ENCODE assay signal across 38 cellular contexts in genomic region chr20:9800406-9800805, GRCh38. TPM values are rescaled to one million over a fixed set of nuclear protein-coding genes. Genes with fewer than 3 reads are reported as not detected.
"Had no signal": no experiment of that assay in that cellular context is flagged by ENCODE, and none has a peak within 500 bp of the region (broad histone marks: within the 10 kb centered on the region; RNA-seq: fewer than 3 reads in every experiment).

No MANE protein-coding gene starts in this region.

- ATAC-seq: activated CD8-positive, alpha-beta T cell treated with anti-CD3 and anti-CD28 coated beads for 36 hours; activated naive CD4-positive, alpha-beta T cell treated with anti-CD3 and anti-CD28 coated beads, Interleukin-2, amount 50 U/mL, for 72 hours; activated T-cell treated with anti-CD3 and anti-CD28 coated beads, Interleukin-2, amount 50 U/mL, for 4 hours; activated T-cell treated with anti-CD3 and anti-CD28 coated beads, Interleukin-2, amount 50 U/mL, for 72 hours; activated T-helper 17 cell treated with anti-CD3 and anti-CD28 coated beads, Interleukin-2, amount 50 U/mL, for 72 hours had no signal

- H3K36me3 Mint-ChIP-seq: activated CD4-positive, alpha-beta memory T cell treated with anti-CD3 and anti-CD28 coated beads for 36 hours; activated naive CD4-positive, alpha-beta T cell treated with anti-CD3 and anti-CD28 coated beads, Interleukin-2, amount 50 U/mL, for 72 hours; activated naive CD8-positive, alpha-beta T cell treated with anti-CD3 and anti-CD28 coated beads for 36 hours had no signal

- H3K4me3 Mint-ChIP-seq: activated B cell treated with CpG ODN at 0.5 μM for 24 hours; activated CD4-positive, alpha-beta memory T cell treated with anti-CD3 and anti-CD28 coated beads for 36 hours; activated CD4-positive, alpha-beta T cell treated with anti-CD3 and anti-CD28 coated beads, Interleukin-2, amount 10 ng/mL, durations not matched to agents 24 days and 14 days; activated CD8-positive, alpha-beta T cell treated with anti-CD3 and anti-CD28 coated beads for 36 hours; activated naive CD4-positive, alpha-beta T cell treated with anti-CD3 and anti-CD28 coated beads for 36 hours; activated naive CD8-positive, alpha-beta T cell treated with anti-CD3 and anti-CD28 coated beads for 36 hours; activated T-cell treated with anti-CD3 and anti-CD28 coated beads, Interleukin-2, amount 50 U/mL, for 4 hours; activated T-cell treated with anti-CD3 and anti-CD28 coated beads, Interleukin-2, amount 50 U/mL, for 72 hours; activated T-helper 1 cell treated with anti-CD3 and anti-CD28 coated beads, Interleukin-12 subunit alpha, Interleukin-12 subunit beta, Interleukin-2, Interleukin-4 antibody, amounts not matched to agents 30 ng/mL and 10 ng/mL and 1 ng/mL, durations not matched to agents 14 hours and 24 hours and 36 hours; activated T-helper 17 cell treated with anti-CD3 and anti-CD28 coated beads, Interleukin-2, amount 50 U/mL, for 72 hours; brain; central memory CD8-positive, alpha-beta T cell; T-helper 1 cell treated with Interleukin-12 subunit alpha and Interleukin-12 subunit beta and Interleukin-4 antibody, amounts not matched to agents 30 μg/mL and 1 μg/mL, for 36 hours; T-helper 2 cell treated with Interferon-gamma antibody and Interleukin-4, amounts not matched to agents 5 μg/mL and 100 μg/mL, for 36 hours had no signal

- DNase-seq: activated B cell treated with CpG ODN at 0.5 μM for 24 hours; activated CD4-positive, alpha-beta memory T cell treated with anti-CD3 and anti-CD28 coated beads for 36 hours; activated CD4-positive, alpha-beta T cell treated with anti-CD3 and anti-CD28 coated beads for 4 hours; activated CD4-positive, alpha-beta T cell treated with anti-CD3 and anti-CD28 coated beads, Interleukin-2, amount 10 ng/mL, durations not matched to agents 24 days and 14 days; activated CD4-positive, alpha-beta T cell treated with anti-CD3 and anti-CD28 coated beads, Interleukin-2, amount 50 U/mL, for 1 hour; activated CD4-positive, alpha-beta T cell treated with anti-CD3 and anti-CD28 coated beads, Interleukin-2, amount 50 U/mL, for 4 hours; activated CD4-positive, CD25-positive, alpha-beta regulatory T cell treated with anti-CD3 and anti-CD28 coated beads, Interleukin-2, amount 50 U/mL, for 72 hours; activated CD8-positive, alpha-beta memory T cell treated with anti-CD3 and anti-CD28 coated beads, Interleukin-2, amount 50 U/mL, for 4 hours; activated CD8-positive, alpha-beta T cell treated with anti-CD3 and anti-CD28 coated beads for 36 hours; activated effector memory CD4-positive, alpha-beta T cell treated with anti-CD3 and anti-CD28 coated beads, Interleukin-2, amount 50 U/mL, for 16 hours; activated gamma-delta T cell treated with Interleukin-2 at 50 U/mL for 16 hours; activated naive CD4-positive, alpha-beta T cell; activated naive CD4-positive, alpha-beta T cell treated with anti-CD3 and anti-CD28 coated beads for 36 hours; activated naive CD4-positive, alpha-beta T cell treated with anti-CD3 and anti-CD28 coated beads, Interleukin-2, amount 50 U/mL, for 16 hours; activated naive CD8-positive, alpha-beta T cell treated with anti-CD3 and anti-CD28 coated beads for 36 hours; activated T-cell treated with anti-CD3 and anti-CD28 coated beads for 4 hours; activated T-cell treated with anti-CD3 and anti-CD28 coated beads, Interleukin-2, amount 50 U/mL, for 1 hour; activated T-cell treated with anti-CD3 and anti-CD28 coated beads, Interleukin-2, amount 50 U/mL, for 4 hours; activated T-cell treated with anti-CD3 and anti-CD28 coated beads, Interleukin-2, amount 50 U/mL, for 72 hours; adrenal gland; amniotic stem cell; aorta; caudate nucleus; cerebellar nuclear complex; T-helper 1 cell; T-helper 2 cell; T-helper 9 cell had no signal

- H3K27ac Mint-ChIP-seq: activated B cell treated with CpG ODN at 0.5 μM for 24 hours; activated CD4-positive, alpha-beta memory T cell treated with anti-CD3 and anti-CD28 coated beads for 36 hours; activated CD4-positive, alpha-beta T cell treated with anti-CD3 and anti-CD28 coated beads, Interleukin-2, amount 10 ng/mL, durations not matched to agents 24 days and 14 days; activated CD8-positive, alpha-beta T cell treated with anti-CD3 and anti-CD28 coated beads for 36 hours; activated naive CD4-positive, alpha-beta T cell treated with anti-CD3 and anti-CD28 coated beads for 36 hours; activated naive CD4-positive, alpha-beta T cell treated with anti-CD3 and anti-CD28 coated beads, Interleukin-2, amount 50 U/mL, for 72 hours; activated naive CD8-positive, alpha-beta T cell treated with anti-CD3 and anti-CD28 coated beads for 36 hours; activated T-cell treated with anti-CD3 and anti-CD28 coated beads, Interleukin-2, amount 50 U/mL, for 72 hours; activated T-helper 1 cell treated with anti-CD3 and anti-CD28 coated beads, Interleukin-12 subunit alpha, Interleukin-12 subunit beta, Interleukin-2, Interleukin-4 antibody, amounts not matched to agents 30 ng/mL and 10 ng/mL and 1 ng/mL, durations not matched to agents 14 hours and 24 hours and 36 hours; activated T-helper 17 cell treated with anti-CD3 and anti-CD28 coated beads, Interleukin-2, amount 50 U/mL, for 72 hours; brain; T-helper 1 cell treated with Interleukin-12 subunit alpha and Interleukin-12 subunit beta and Interleukin-4 antibody, amounts not matched to agents 30 μg/mL and 1 μg/mL, for 36 hours; T-helper 2 cell treated with Interferon-gamma antibody and Interleukin-4, amounts not matched to agents 5 μg/mL and 100 μg/mL, for 36 hours had no signal

- H3K4me1 Mint-ChIP-seq: activated B cell treated with CpG ODN at 0.5 μM for 24 hours; activated CD4-positive, alpha-beta T cell treated with anti-CD3 and anti-CD28 coated beads, Interleukin-2, amount 10 ng/mL, durations not matched to agents 24 days and 14 days; activated naive CD8-positive, alpha-beta T cell treated with anti-CD3 and anti-CD28 coated beads for 36 hours; activated T-helper 17 cell treated with anti-CD3 and anti-CD28 coated beads, Interleukin-2, amount 50 U/mL, for 72 hours; brain; central memory CD8-positive, alpha-beta T cell had no signal

- H3K9me3 Mint-ChIP-seq: activated B cell treated with CpG ODN at 0.5 μM for 24 hours; activated CD4-positive, alpha-beta T cell treated with anti-CD3 and anti-CD28 coated beads, Interleukin-2, amount 10 ng/mL, durations not matched to agents 24 days and 14 days; activated CD8-positive, alpha-beta T cell treated with anti-CD3 and anti-CD28 coated beads for 36 hours; activated T-helper 1 cell treated with anti-CD3 and anti-CD28 coated beads, Interleukin-12 subunit alpha, Interleukin-12 subunit beta, Interleukin-2, Interleukin-4 antibody, amounts not matched to agents 30 ng/mL and 10 ng/mL and 1 ng/mL, durations not matched to agents 14 hours and 24 hours and 36 hours had no signal

- H3K27me3 Mint-ChIP-seq: activated B cell treated with CpG ODN at 0.5 μM for 24 hours; activated CD4-positive, alpha-beta memory T cell treated with anti-CD3 and anti-CD28 coated beads for 36 hours; activated CD4-positive, alpha-beta T cell treated with anti-CD3 and anti-CD28 coated beads, Interleukin-2, amount 10 ng/mL, durations not matched to agents 24 days and 14 days; activated CD8-positive, alpha-beta T cell treated with anti-CD3 and anti-CD28 coated beads for 36 hours; activated naive CD8-positive, alpha-beta T cell treated with anti-CD3 and anti-CD28 coated beads for 36 hours; activated T-helper 17 cell treated with anti-CD3 and anti-CD28 coated beads, Interleukin-2, amount 50 U/mL, for 72 hours; brain; central memory CD8-positive, alpha-beta T cell had no signal

- FAIRE-seq: astrocyte, bronchial epithelial cell, TTC549 had no signal

RNA-seq across cellular contexts. Expression of gene PAK5, which starts 38.5 kb away (rescaled TPM):
- total RNA-seq: activated B cell treated with CpG ODN at 0.5 μM for 24 hours; activated CD4-positive, alpha-beta memory T cell treated with anti-CD3 and anti-CD28 coated beads for 36 hours; activated CD4-positive, alpha-beta T cell treated with anti-CD3 and anti-CD28 coated beads, Interleukin-2, amount 10 ng/mL, durations not matched to agents 24 days and 14 days; activated CD8-positive, alpha-beta memory T cell treated with anti-CD3 and anti-CD28 coated beads for 36 hours; activated CD8-positive, alpha-beta T cell treated with anti-CD3 and anti-CD28 coated beads for 36 hours; activated naive CD4-positive, alpha-beta T cell treated with anti-CD3 and anti-CD28 coated beads for 36 hours; activated naive CD4-positive, alpha-beta T cell treated with anti-CD3 and anti-CD28 coated beads, Interleukin-2, amount 50 U/mL, for 72 hours; activated naive CD8-positive, alpha-beta T cell treated with anti-CD3 and anti-CD28 coated beads for 36 hours; activated T-cell treated with anti-CD3 and anti-CD28 coated beads, Interleukin-2, amount 50 U/mL, for 4 hours; activated T-cell treated with anti-CD3 and anti-CD28 coated beads, Interleukin-2, amount 50 U/mL, for 72 hours; activated T-helper 1 cell treated with anti-CD3 and anti-CD28 coated beads, Interleukin-12 subunit alpha, Interleukin-12 subunit beta, Interleukin-2, Interleukin-4 antibody, amounts not matched to agents 30 ng/mL and 10 ng/mL and 1 ng/mL, durations not matched to agents 14 hours and 24 hours and 36 hours; activated T-helper 17 cell treated with anti-CD3 and anti-CD28 coated beads, Interleukin-2, amount 50 U/mL, for 72 hours; bronchial epithelial cell had no signal
